8 cellular contexts compared by ENCODE assay signal in the genomic region with DNA sequence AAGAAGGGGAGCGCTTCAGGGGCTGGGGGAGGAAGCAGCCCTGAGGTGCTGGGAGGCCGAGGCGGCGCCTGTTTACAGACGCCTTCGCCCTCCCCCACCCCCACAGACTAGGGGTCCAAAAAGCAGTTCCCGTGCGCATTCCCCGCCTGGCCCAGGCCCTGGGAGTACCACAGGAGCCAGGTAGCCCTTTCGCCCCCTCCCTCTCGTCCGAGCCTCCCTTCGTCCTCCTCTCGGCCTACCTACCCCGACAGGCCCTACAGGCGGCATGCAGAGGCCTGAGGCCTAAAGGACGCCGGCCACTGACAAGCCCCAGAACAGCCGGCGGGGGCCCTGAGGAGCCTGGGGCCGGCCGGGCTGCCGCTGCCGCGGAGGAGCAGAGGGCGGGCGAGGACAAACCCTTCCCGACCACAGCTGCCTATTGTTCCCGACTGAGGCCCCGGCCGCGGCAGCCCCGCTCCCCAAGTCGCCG. TPM values are rescaled to one million over a fixed set of nuclear protein-coding genes. Genes with fewer than 3 reads are reported as not detected.
DNase-seq lines count a peak whose midpoint lies in the region; ATAC-seq, FAIRE-seq and TF ChIP-seq lines count a peak whose summit lies in the region.

No MANE protein-coding gene starts in this region.

- FAIRE-seq in urothelium cell line (lab: Jason Lieb, UNC): no peak

- peak overlapping the region; percentile 71; the same call in 1 of the 2 replicates for H2AFZ ChIP-seq in OCI-LY3 (ENCODE audit: low read depth, low read length)

- H3K9ac ChIP-seq in OCI-LY3 (ENCODE audit: low read length): peak overlapping the region; percentile 81

- ATAC-seq in GM18858 (IDR thresholded peaks at IDR 0.05; ENCODE audit: unreplicated experiment) (peak; percentile 13), HG03064 (IDR thresholded peaks at IDR 0.05; ENCODE audit: low read depth, unreplicated experiment) (peak; percentile 39), omental fat pad (ENCODE audit: low FRiP score) (peak; percentile 70)

- intact Hi-C loops in head of caudate nucleus (cut with DNase I): loop anchor here (5.0 to 10.0 kb wide), 2 partner anchors 53 to 154 kb away; partner anchors contain the start of genes GAS5 and ZBTB37

- no peaks in the 10 kb centered on the region for H3K9me3 ChIP-seq in OCI-LY3 (ENCODE audit: insufficient read depth, low read length)

- TF ChIP-seq CTCF in OCI-LY3 (IDR thresholded peaks at IDR 0.05; ENCODE audit: low read depth, low read length) (no peak), omental fat pad (IDR thresholded peaks at IDR 0.05) (no peak)

- peaks cover 44% of the 10 kb centered on the region for H4K20me1 ChIP-seq in OCI-LY3 (ENCODE audit: insufficient read depth, low read length)

- peak overlapping the region; percentile 85 for H3K4me2 ChIP-seq in OCI-LY3 (ENCODE audit: low read length)

- H3K79me2 ChIP-seq in OCI-LY3 (ENCODE audit: low read length): peaks cover 55% of the 10 kb centered on the region

- H3K4me3 ChIP-seq in OCI-LY3 (ENCODE audit: low read length): peak overlapping the region; percentile 85

- H3K27me3 ChIP-seq in OCI-LY3 (ENCODE audit: low read depth, low read length): no peaks in the 10 kb centered on the region

- DNase-seq in AG08395 (ENCODE audit: low spot score): peak; percentile 30
- DNase-seq in activated naive CD4-positive, alpha-beta T cell treated with anti-CD3 and anti-CD28 coated beads, Interleukin-2, amount 50 U/mL, for 16 hours: peak; percentile 41
- peak in 29 of 42 donors; percentile 6 to 75 (median 43) for DNase-seq in head of caudate nucleus
- no peak for DNase-seq in omental fat pad (ENCODE audit: low spot score)
- peak; percentile 50 for DNase-seq in urothelium cell line (ENCODE audit: low spot score)

- H3K4me1 ChIP-seq in OCI-LY3 (ENCODE audit: low read length): peaks cover 26% of the 10 kb centered on the region

- peak overlapping the region; percentile 51 for H3K27ac ChIP-seq in OCI-LY3 (ENCODE audit: low read length)

- H3K36me3 ChIP-seq in OCI-LY3 (replicated peaks; ENCODE audit: low read depth, low read length): peaks cover 14% of the 10 kb centered on the region

RNA-seq across cellular contexts. Expression of gene RC3H1, which starts 0.5 kb away (rescaled TPM):
- 10 to 100 TPM; 27.6 to 41.6 (median 40.2) TPM for total RNA-seq in omental fat pad

Comparison
In these comparisons a context has a peak if more than half of its experiments do, and no peak if none do; other contexts are left out.
1. ATAC-seq: peak in every context shown above with its lines; median percentile 70 in omental fat pad; 39 in HG03064; 13 in GM18858.